ENCODE assay signal across 9 cellular contexts in genomic region chr12:39145175-39145999, GRCh38.
DNase-seq lines count a peak whose midpoint lies in the region; ATAC-seq, FAIRE-seq and TF ChIP-seq lines count a peak whose summit lies in the region.
"Had no signal": no experiment of that assay in that cellular context is flagged by ENCODE, and none has a peak within 500 bp of the region (broad histone marks: within the 10 kb centered on the region; RNA-seq: fewer than 3 reads in every experiment).

No MANE protein-coding gene starts in this region.

- H3K27ac ChIP-seq in heart left ventricle: peak overlapping the region in 1 of 12 donors; percentile 4

- peak; percentile 87 for ATAC-seq in GM18519 (IDR thresholded peaks at IDR 0.05; ENCODE audit: low FRiP score, unreplicated experiment)
- ATAC-seq in HG03097 (IDR thresholded peaks at IDR 0.05; ENCODE audit: low FRiP score, unreplicated experiment): peak; percentile 93
- peak; percentile 46 to 69 for ATAC-seq in activated T-cell treated with anti-CD3 and anti-CD28 coated beads, Interleukin-2, amount 50 U/mL, for 4 hours
- ATAC-seq in heart left ventricle: peak in 1 of 4 donors; percentile 99
- no peak for ATAC-seq in GM18873 (IDR thresholded peaks at IDR 0.05; ENCODE audit: low FRiP score, unreplicated experiment)

- no peaks in the 10 kb centered on the region for H3K36me3 Mint-ChIP-seq in activated T-cell treated with anti-CD3 and anti-CD28 coated beads, Interleukin-2, amount 50 U/mL, for 4 hours (ENCODE audit: insufficient read depth)

- peaks cover 28% of the 10 kb centered on the region for H3K9me3 Mint-ChIP-seq in activated T-cell treated with anti-CD3 and anti-CD28 coated beads, Interleukin-2, amount 50 U/mL, for 4 hours

- no peak for DNase-seq in activated T-cell treated with anti-CD3 and anti-CD28 coated beads, Interleukin-2, amount 50 U/mL, for 4 hours
- DNase-seq in heart left ventricle (peak; percentile 12 to 72 (median 43)), renal cortical epithelial cell (ENCODE audit: low read depth) (peak; percentile 2), H54 (ENCODE audit: insufficient read length, low spot score) (no peak), HuH-7.5 (ENCODE audit: low spot score) (no peak)

- H3K27me3 ChIP-seq in heart left ventricle: peaks cover 0 to 44% (median 17%) of the 10 kb centered on the region in 9 donors

- WGBS in heart left ventricle, 4 donors: 5 to 9% (median 6%) methylated on average over 34 to 70 of the region's 70 CpGs

- H3K4me1 Mint-ChIP-seq in activated T-cell treated with anti-CD3 and anti-CD28 coated beads, Interleukin-2, amount 50 U/mL, for 4 hours (ENCODE audit: low read depth): peaks cover 3% of the 10 kb centered on the region

- intact Hi-C loops in heart left ventricle (cut with DNase I): loop anchor here in 5 of 10 donors (2.0 to 10.0 kb wide), 3 partner anchors 127 to 129 kb away; no protein-coding TSS in a partner anchor

- peak in 11 of 12 donors; percentile 21 to 82 (median 61) for TF ChIP-seq CTCF in heart left ventricle (IDR thresholded peaks at IDR 0.05)

- H3K4me3 Mint-ChIP-seq in activated T-cell treated with anti-CD3 and anti-CD28 coated beads, Interleukin-2, amount 50 U/mL, for 4 hours: no peak overlapping the region

- H3K4me1 ChIP-seq in heart left ventricle: peaks cover 0 to 13% (median 3%) of the 10 kb centered on the region in 12 donors

- TF ChIP-seq POLR2A in heart left ventricle (IDR thresholded peaks at IDR 0.05): no peak
- no peak for TF ChIP-seq POLR2A in H54 (IDR thresholded peaks at IDR 0.05; ENCODE audit: low read depth, low read length)

- no peak for FAIRE-seq in H54 (lab: Jason Lieb, UNC)
- FAIRE-seq: TTC549 had no signal

- H3K27me3 Mint-ChIP-seq in activated T-cell treated with anti-CD3 and anti-CD28 coated beads, Interleukin-2, amount 50 U/mL, for 4 hours (ENCODE audit: low read depth): peaks cover 24% of the 10 kb centered on the region

- H3K4me3 ChIP-seq in heart left ventricle: peak overlapping the region; percentile 24 to 60 (median 52)

- H3K36me3 ChIP-seq in heart left ventricle: no peaks in the 10 kb centered on the region

- peaks cover 0 to 16% (median 3%) of the 10 kb centered on the region in 12 donors for H3K9me3 ChIP-seq in heart left ventricle

Comparison
In these comparisons a context has a peak if more than half of its experiments do, and no peak if none do; other contexts are left out.
1. DNase-seq: peak in heart left ventricle (5 of 5) and renal cortical epithelial cell (single experiment); none in activated T-cell treated with anti-CD3 and anti-CD28 coated beads, Interleukin-2, amount 50 U/mL, for 4 hours (single experiment), H54 (single experiment) and HuH-7.5 (single experiment).